ENCODE assay signal across 26 cellular contexts in the genomic region with DNA sequence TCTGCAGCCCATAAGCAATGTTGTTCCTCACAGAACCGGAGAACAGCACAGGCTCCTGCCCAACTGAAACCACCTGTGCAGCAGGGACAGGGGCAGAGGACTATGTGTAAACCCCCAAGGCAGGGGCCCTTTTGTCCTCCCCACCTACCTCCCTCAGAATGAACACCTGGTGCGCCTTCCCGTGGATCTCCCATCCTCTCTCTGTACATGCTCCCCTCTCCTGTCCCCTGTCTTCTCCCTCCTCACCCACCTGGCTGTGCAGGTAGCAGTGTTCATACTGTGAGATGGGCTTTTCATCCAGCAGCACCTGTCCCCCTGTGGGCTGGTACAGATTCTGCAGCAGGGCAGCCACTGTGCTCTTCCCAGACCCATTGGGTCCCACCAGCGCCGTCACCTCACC. TPM values are rescaled to one million over a fixed set of nuclear protein-coding genes. Genes with fewer than 3 reads are reported as not detected.
"Had no signal": no experiment of that assay in that cellular context is flagged by ENCODE, and none has a peak within 500 bp of the region (broad histone marks: within the 10 kb centered on the region; RNA-seq: fewer than 3 reads in every experiment).

No MANE protein-coding gene starts in this region.

- ATAC-seq: activated CD4-positive, CD25-positive, alpha-beta regulatory T cell treated with anti-CD3 and anti-CD28 coated beads, Interleukin-2, amount 50 U/mL, for 24 hours; foreskin keratinocyte; heart left ventricle; left colon; natural killer cell treated with Interleukin-12 subunit alpha and Interleukin-12 subunit beta and Interleukin-15 and Interleukin-18, amount 100 ng/mL, for 72 hours; right lobe of liver had no signal

- H3K27me3 Mint-ChIP-seq: dendritic cell treated with granulocyte-macrophage colony-stimulating factor and Interleukin-4, amounts not matched to agents 40 ng/mL and 50 ng/mL, for 4 days; memory B cell; natural killer cell treated with Interleukin-12 subunit alpha and Interleukin-12 subunit beta and Interleukin-15 and Interleukin-18, amount 100 ng/mL, for 72 hours had no signal

- DNase-seq: activated CD4-positive, alpha-beta T cell treated with anti-CD3 and anti-CD28 coated beads, Interleukin-2, amount 50 U/mL, for 4 hours; amygdala; caudate nucleus; endodermal cell; foreskin keratinocyte; heart left ventricle; hypothalamus; immature natural killer cell; kidney; left colon; right lobe of liver; SK-N-SH; stimulated activated CD4-positive, alpha-beta T cell treated with anti-CD3 and anti-CD28 coated beads, Interleukin-2, amount 100 ng/mL, for 48 hours; stomach; SW 1271; T-helper 9 cell; thyroid gland had no signal

- H3K9me3 Mint-ChIP-seq: activated T-helper 2 cell treated with anti-CD3 and anti-CD28 coated beads, Interferon-gamma antibody, Interleukin-2, Interleukin-4, amounts not matched to agents 10 μg/mL and 5 μg/mL and 100 μg/mL, durations not matched to agents 14 hours and 24 hours and 36 hours; dendritic cell treated with granulocyte-macrophage colony-stimulating factor and Interleukin-4, amounts not matched to agents 40 ng/mL and 50 ng/mL, for 4 days; endodermal cell; immature natural killer cell; memory B cell; natural killer cell treated with Interleukin-12 subunit alpha and Interleukin-12 subunit beta and Interleukin-15 and Interleukin-18, amount 100 ng/mL, for 72 hours; T-helper 1 cell treated with Interleukin-12 subunit alpha and Interleukin-12 subunit beta and Interleukin-4 antibody, amounts not matched to agents 30 μg/mL and 1 μg/mL, for 36 hours had no signal

- H3K27ac Mint-ChIP-seq: activated T-helper 2 cell treated with anti-CD3 and anti-CD28 coated beads, Interferon-gamma antibody, Interleukin-2, Interleukin-4, amounts not matched to agents 10 μg/mL and 5 μg/mL and 100 μg/mL, durations not matched to agents 14 hours and 24 hours and 36 hours; dendritic cell treated with granulocyte-macrophage colony-stimulating factor and Interleukin-4, amounts not matched to agents 40 ng/mL and 50 ng/mL, for 4 days; endodermal cell; natural killer cell treated with Interleukin-12 subunit alpha and Interleukin-12 subunit beta and Interleukin-15 and Interleukin-18, amount 100 ng/mL, for 72 hours; progenitor cell of endocrine pancreas; T-helper 1 cell treated with Interleukin-12 subunit alpha and Interleukin-12 subunit beta and Interleukin-4 antibody, amounts not matched to agents 30 μg/mL and 1 μg/mL, for 36 hours had no signal

- H3K4me3 Mint-ChIP-seq: dendritic cell treated with granulocyte-macrophage colony-stimulating factor and Interleukin-4, amounts not matched to agents 40 ng/mL and 50 ng/mL, for 4 days; endodermal cell; immature natural killer cell; memory B cell; natural killer cell treated with Interleukin-12 subunit alpha and Interleukin-12 subunit beta and Interleukin-15 and Interleukin-18, amount 100 ng/mL, for 72 hours; T-helper 1 cell treated with Interleukin-12 subunit alpha and Interleukin-12 subunit beta and Interleukin-4 antibody, amounts not matched to agents 30 μg/mL and 1 μg/mL, for 36 hours had no signal

RNA-seq across cellular contexts. Expression of a gene that starts 13.2 kb away (rescaled TPM):
- total RNA-seq: endodermal cell, progenitor cell of endocrine pancreas, renal cortical epithelial cell, skeletal muscle tissue had no signal

RNA-seq across cellular contexts. Expression of a gene that starts 24.0 kb away (rescaled TPM):
- total RNA-seq: endodermal cell, progenitor cell of endocrine pancreas had no signal
